In genomic region chr4:86306816-86307215, GRCh38 we compare ENCODE assay signal across 1 cellular context.
TF ChIP-seq lines count a peak whose summit lies in the region.

No MANE protein-coding gene starts in this region.

TF ChIP-seq in SK-N-SH, 30 proteins besides CTCF, POLR2A, EP300 and RAD21 (continued from another document):
- TF ChIP-seq REST (IDR thresholded peaks at IDR 0.05; ENCODE audit: low read depth, low read length) (no peak), TEAD4 (IDR thresholded peaks at IDR 0.05; ENCODE audit: borderline replicate concordance, insufficient read depth) (no peak), FOXM1 (IDR thresholded peaks at IDR 0.05; ENCODE audit: low read depth) (no peak), EZH2phosphoT487 (IDR thresholded peaks at IDR 0.05; ENCODE audit: borderline replicate concordance, low read depth) (no peak), GATA2 (CRISPR knock-in tag; IDR thresholded peaks at IDR 0.05) (no peak)
